ENCODE assay signal across 14 cellular contexts in genomic region chr9:120733190-120733589, GRCh38. TPM values are rescaled to one million over a fixed set of nuclear protein-coding genes. Genes with fewer than 3 reads are reported as not detected.
DNase-seq lines count a peak whose midpoint lies in the region; ATAC-seq and TF ChIP-seq lines count a peak whose summit lies in the region.
"Had no signal": no experiment of that assay in that cellular context is flagged by ENCODE, and none has a peak within 500 bp of the region (broad histone marks: within the 10 kb centered on the region; RNA-seq: fewer than 3 reads in every experiment).

No MANE protein-coding gene starts in this region.

- H3K27ac ChIP-seq in ascending aorta (peak overlapping the region; percentile 68 to 85), heart left ventricle (peak overlapping the region in 1 of 12 donors; percentile 32), neutrophil (peak overlapping the region; percentile 94)

- intact Hi-C loops in ascending aorta (cut with DNase I): loop anchor here (1.0 to 10.0 kb wide), 2 partner anchors 19 to 202 kb away; partner anchors contain the start of gene MEGF9
- intact Hi-C loops in heart left ventricle (cut with DNase I): no loop called here

- H3K27ac Mint-ChIP-seq in activated naive CD8-positive, alpha-beta T cell treated with anti-CD3 and anti-CD28 coated beads for 36 hours: no peak overlapping the region
- H3K27ac Mint-ChIP-seq: activated naive CD4-positive, alpha-beta T cell treated with anti-CD3 and anti-CD28 coated beads, Interleukin-2, amount 50 U/mL, for 72 hours had no signal

- no peaks in the 10 kb centered on the region for H3K27me3 Mint-ChIP-seq in activated naive CD8-positive, alpha-beta T cell treated with anti-CD3 and anti-CD28 coated beads for 36 hours

- H3K4me3 ChIP-seq in ascending aorta (no peak overlapping the region), heart left ventricle (no peak overlapping the region), neutrophil (ENCODE audit: low read depth in 1 of 2, low read length in 1 of 2) (peak overlapping the region in 1 of 2 experiments; percentile 24)

- no peaks in the 10 kb centered on the region for H3K36me3 Mint-ChIP-seq in activated naive CD8-positive, alpha-beta T cell treated with anti-CD3 and anti-CD28 coated beads for 36 hours
- H3K36me3 Mint-ChIP-seq: activated naive CD4-positive, alpha-beta T cell treated with anti-CD3 and anti-CD28 coated beads, Interleukin-2, amount 50 U/mL, for 72 hours had no signal

- no peak for TF ChIP-seq POLR2A in heart left ventricle (IDR thresholded peaks at IDR 0.05)

- H3K4me1 Mint-ChIP-seq in activated naive CD8-positive, alpha-beta T cell treated with anti-CD3 and anti-CD28 coated beads for 36 hours: no peaks in the 10 kb centered on the region

- ATAC-seq in heart left ventricle (peak in 3 of 4 donors; percentile 50 to 70 (median 51)), HG03025 (IDR thresholded peaks at IDR 0.05; ENCODE audit: low FRiP score, unreplicated experiment) (no peak)
- ATAC-seq: activated naive CD4-positive, alpha-beta T cell treated with anti-CD3 and anti-CD28 coated beads, Interleukin-2, amount 50 U/mL, for 72 hours; stimulated activated naive CD8-positive, alpha-beta T cell treated with anti-CD3 and anti-CD28 coated beads, Interleukin-15, Interleukin-2, amounts not matched to agents 100 U/mL and 50 U/mL, for 24 hours had no signal

- no peak overlapping the region for H3K4me3 Mint-ChIP-seq in activated naive CD8-positive, alpha-beta T cell treated with anti-CD3 and anti-CD28 coated beads for 36 hours

- WGBS in heart left ventricle, 4 donors: 60 to 73% (median 71%) methylated on average over 5 of the region's 5 CpGs

- TF ChIP-seq CTCF in ascending aorta (IDR thresholded peaks at IDR 0.05) (no peak), heart left ventricle (IDR thresholded peaks at IDR 0.05) (no peak), neutrophil (IDR thresholded peaks at IDR 0.05) (no peak)

- DNase-seq in AG08396 (ENCODE audit: low spot score) (peak; percentile 76), ascending aorta (ENCODE audit: low spot score in 2 of 2) (peak; percentile 61 to 92), heart left ventricle (peak in 3 of 5 donors; percentile 26 to 44 (median 29)), DMS53 treated with DMSO at 0.1 percent for 48 hours (lab: John Stamatoyannopoulos, UW; ENCODE audit: unreplicated experiment) (no peak), HuH-7.5 (ENCODE audit: low spot score) (no peak)
- DNase-seq in activated naive CD8-positive, alpha-beta T cell treated with anti-CD3 and anti-CD28 coated beads for 36 hours: no peak
- DNase-seq: ACHN; activated CD4-positive, alpha-beta T cell treated with anti-CD3 and anti-CD28 coated beads, Interleukin-2, amount 50 U/mL, for 48 hours; NCI-H146; stimulated activated naive CD8-positive, alpha-beta T cell treated with anti-CD3 and anti-CD28 coated beads, Interleukin-15, Interleukin-2, amounts not matched to agents 100 U/mL and 50 U/mL, for 24 hours; T-helper 1 cell had no signal

- H3K27me3 ChIP-seq in ascending aorta (no peaks in the 10 kb centered on the region), heart left ventricle (no peaks in the 10 kb centered on the region), neutrophil (no peaks in the 10 kb centered on the region)

- H3K9me3 Mint-ChIP-seq in activated naive CD8-positive, alpha-beta T cell treated with anti-CD3 and anti-CD28 coated beads for 36 hours: no peaks in the 10 kb centered on the region
- H3K9me3 Mint-ChIP-seq: activated naive CD4-positive, alpha-beta T cell treated with anti-CD3 and anti-CD28 coated beads, Interleukin-2, amount 50 U/mL, for 72 hours had no signal

- H3K4me1 ChIP-seq in ascending aorta: peaks cover 7 to 24% of the 10 kb centered on the region in 2 donors
- H3K4me1 ChIP-seq in heart left ventricle: peaks cover 0 to 68% (median 8%) of the 10 kb centered on the region in 12 donors
- peaks cover 99 to 100% of the 10 kb centered on the region in 2 experiments for H3K4me1 ChIP-seq in neutrophil (ENCODE audit: control insufficient read depth in 1 of 2, insufficient read depth in 1 of 2, low read depth in 1 of 2, low read length in 1 of 2)

- H3K36me3 ChIP-seq in ascending aorta (no peaks in the 10 kb centered on the region), heart left ventricle (no peaks in the 10 kb centered on the region), neutrophil (no peaks in the 10 kb centered on the region)

- H3K9me3 ChIP-seq in ascending aorta (no peaks in the 10 kb centered on the region), heart left ventricle (no peaks in the 10 kb centered on the region), neutrophil (no peaks in the 10 kb centered on the region)

RNA-seq across cellular contexts. Expression of gene MEGF9, which starts 18.9 kb away (rescaled TPM):
- 14.3 TPM for total RNA-seq in ascending aorta
- total RNA-seq in heart left ventricle: 10 to 100 TPM in 6 of 9 donors, 1 to 10 TPM in 3; 5.0 to 46.0 (median 13.3) TPM
- polyA plus RNA-seq in heart left ventricle: 1 to 10 TPM; 2.2 to 5.2 TPM
- total RNA-seq in activated naive CD8-positive, alpha-beta T cell treated with anti-CD3 and anti-CD28 coated beads for 36 hours: 1 to 10 TPM; 3.8 to 3.9 TPM

Comparison
In these comparisons a context has a peak if more than half of its experiments do, and no peak if none do; other contexts are left out.
1. DNase-seq: peak in AG08396 (single experiment), ascending aorta (2 of 2) and heart left ventricle (3 of 5); none in DMS53 treated with DMSO at 0.1 percent for 48 hours (single experiment), activated naive CD8-positive, alpha-beta T cell treated with anti-CD3 and anti-CD28 coated beads for 36 hours (single experiment) and HuH-7.5 (single experiment).